In genomic region chr10:20531241-20531883, GRCh38 we compare ENCODE assay signal across 7 cellular contexts.
DNase-seq lines count a peak whose midpoint lies in the region; ATAC-seq and TF ChIP-seq lines count a peak whose summit lies in the region.
"Not testable (repeated sequence)": the region's sequence is repeated elsewhere in the genome, so short reads cannot be mapped to it uniquely, and the experiment has no call there.

No MANE protein-coding gene starts in this region.

- not testable (repeated sequence) for ATAC-seq in mucosa of descending colon

- H3K4me3 Mint-ChIP-seq in Caco-2 (ENCODE audit: unreplicated experiment) (peak overlapping the region; percentile 28), MCF 10A (ENCODE audit: unreplicated experiment) (peak overlapping the region; percentile 74)

- BruUV-seq in Caco-2 (replicated peaks; lab: Mats Ljungman, UMichigan); PC-9 (replicated peaks; lab: Mats Ljungman, UMichigan); MCF 10A (replicated peaks; lab: Mats Ljungman, UMichigan): not testable (repeated sequence)

- H3K4me1 ChIP-seq in Caco-2; PC-9 (replicated peaks; ENCODE audit: insufficient read depth); mucosa of descending colon (ENCODE audit: low read depth): not testable (repeated sequence)

- not testable (repeated sequence) for H3F3A ChIP-seq in PC-9 (ENCODE audit: insufficient read depth, low read depth)

- not testable (repeated sequence) for H3K36me3 ChIP-seq in Caco-2 (ENCODE audit: control insufficient read depth, insufficient read depth, low read length); PC-9 (ENCODE audit: low read depth); mucosa of descending colon (ENCODE audit: low read depth)

- not testable (repeated sequence) for H3K9me2 ChIP-seq in PC-9 (ENCODE audit: insufficient read depth)

- not testable (repeated sequence) for H3K27ac Mint-ChIP-seq in Caco-2 (ENCODE audit: unreplicated experiment)
- H3K27ac Mint-ChIP-seq in MCF 10A (ENCODE audit: low read depth, unreplicated experiment) = peak overlapping the region; percentile 96

- 0 out of 2 replicates have a peak overlapping the region, but pooled peaks have one; percentile 1 for H3K4me3 ChIP-seq in Caco-2 (ENCODE audit: low read depth, low read length)
- not testable (repeated sequence) for H3K4me3 ChIP-seq in PC-9, mucosa of descending colon

- not testable (repeated sequence) for TF ChIP-seq CTCF in Caco-2 (IDR thresholded peaks at IDR 0.05; ENCODE audit: insufficient read depth in 1 of 2, low read depth in 1 of 2, low read length in 1 of 2, severe bottlenecking in 1 of 2, unreplicated experiment in 1 of 2); PC-9 (conservative IDR thresholded peaks at IDR 0.05); mucosa of descending colon (IDR thresholded peaks at IDR 0.05)
- peak; percentile 11 for TF ChIP-seq CTCF in MCF 10A (IDR thresholded peaks at IDR 0.05; ENCODE audit: unreplicated experiment)

- POLR2A ChIA-PET in Caco-2 (lab: Charles Lee); PC-9 (lab: Charles Lee; ENCODE audit: unreplicated experiment): not testable (repeated sequence)
- POLR2A ChIA-PET in MCF 10A (lab: Yijun Ruan, JAX) = interaction anchor here (0.9 to 1.0 kb wide), 2 partner anchors 237 to 714 kb away, joined by 3 read pairs; no protein-coding TSS in a partner anchor

- CTCF ChIA-PET in Caco-2 (lab: Charles Lee); PC-9 (lab: Charles Lee): not testable (repeated sequence)
- CTCF ChIA-PET in MCF 10A (lab: Yijun Ruan, JAX) = interaction anchor here (0.7 to 1.1 kb wide), 4 partner anchors 21 to 706 kb away, joined by 3 to 4 read pairs (median 3); no protein-coding TSS in a partner anchor

- not testable (repeated sequence) for H3K9me3 ChIP-seq in Caco-2; PC-9 (ENCODE audit: insufficient read depth, low read depth); mucosa of descending colon

- not testable (repeated sequence) for H3K27me3 ChIP-seq in Caco-2 (replicated peaks; ENCODE audit: control insufficient read depth, insufficient read depth, low read length); PC-9 (ENCODE audit: insufficient read depth, low read depth)

- not testable (repeated sequence) for H4K20me1 ChIP-seq in PC-9 (ENCODE audit: insufficient read depth)

- H2AFZ ChIP-seq in PC-9 = not testable (repeated sequence)

- H3K9me3 Mint-ChIP-seq in Caco-2 (ENCODE audit: unreplicated experiment) (peaks cover 10% of the 10 kb centered on the region), MCF 10A (ENCODE audit: unreplicated experiment) (peaks cover 21% of the 10 kb centered on the region)

- H3K4me2 ChIP-seq in PC-9 = peak overlapping the region; percentile 26; the same call in 1 of the 2 replicates

- DNase-seq in Caco-2 = peak; percentile 45 to 66
- peak; percentile 10 for DNase-seq in H4 (ENCODE audit: low spot score)
- DNase-seq in NCI-H146 (lab: John Stamatoyannopoulos, UW) = peak; percentile 12
- peak; percentile 14 for DNase-seq in NCI-H526 treated with DMSO at 0.1 percent for 48 hours (lab: John Stamatoyannopoulos, UW)
- DNase-seq in PC-9 = peak in 1 of 2 experiments; percentile 51
- peak; percentile 89 for DNase-seq in MCF 10A (ENCODE audit: unreplicated experiment)
- peak; percentile 84 to 88 (median 87) for DNase-seq in mucosa of descending colon

- not testable (repeated sequence) for H3K36me3 Mint-ChIP-seq in Caco-2 (ENCODE audit: insufficient read depth, unreplicated experiment); MCF 10A (ENCODE audit: insufficient read depth, unreplicated experiment)

- not testable (repeated sequence) for H3K79me2 ChIP-seq in PC-9 (ENCODE audit: low read depth)

- H3K27ac ChIP-seq in PC-9 = not testable (repeated sequence)

- intact Hi-C loops in Caco-2 (cut with micrococcal nuclease; ENCODE audit: unreplicated experiment); PC-9 (cut with micrococcal nuclease; ENCODE audit: unreplicated experiment); mucosa of descending colon (cut with DNase I, micrococcal nuclease): not testable (repeated sequence)
- intact Hi-C loops in MCF 10A (cut with micrococcal nuclease) = loop anchor here (1.0 kb wide), 1 partner anchor 712 kb away; no protein-coding TSS in a partner anchor

- not testable (repeated sequence) for H3K27me3 Mint-ChIP-seq in Caco-2 (ENCODE audit: insufficient read depth, unreplicated experiment); MCF 10A (ENCODE audit: insufficient read depth, unreplicated experiment)

- H3K4me1 Mint-ChIP-seq in Caco-2 (ENCODE audit: low read depth, unreplicated experiment) = not testable (repeated sequence)
- peaks cover 10% of the 10 kb centered on the region for H3K4me1 Mint-ChIP-seq in MCF 10A (ENCODE audit: insufficient read depth, unreplicated experiment)
